In the genomic region with DNA sequence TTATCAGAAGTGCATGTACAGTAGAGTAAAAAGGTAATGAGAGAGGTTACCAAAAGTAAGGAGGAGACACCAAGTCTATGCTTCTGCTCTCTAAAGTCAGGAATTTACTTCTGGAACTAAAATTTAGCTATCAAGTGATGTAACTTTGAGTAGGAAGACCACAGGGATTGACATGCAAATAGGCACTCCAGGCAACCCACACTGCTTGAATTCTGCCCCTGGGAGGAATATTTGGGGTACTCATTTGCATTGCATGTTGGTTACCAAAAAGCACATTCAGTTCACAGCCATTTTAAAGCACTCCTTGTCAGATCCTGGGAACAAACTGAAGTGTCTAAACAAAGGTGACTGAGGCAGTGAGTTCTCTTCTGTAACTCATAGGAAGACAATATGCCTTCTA, we compare ENCODE assay signal across 1 cellular context.
TF ChIP-seq lines count a peak whose summit lies in the region.

No MANE protein-coding gene starts in this region.

TF ChIP-seq in SK-N-SH, 30 proteins besides CTCF, POLR2A, EP300 and RAD21 (continued from another document):
- TF ChIP-seq, protein P1, sequence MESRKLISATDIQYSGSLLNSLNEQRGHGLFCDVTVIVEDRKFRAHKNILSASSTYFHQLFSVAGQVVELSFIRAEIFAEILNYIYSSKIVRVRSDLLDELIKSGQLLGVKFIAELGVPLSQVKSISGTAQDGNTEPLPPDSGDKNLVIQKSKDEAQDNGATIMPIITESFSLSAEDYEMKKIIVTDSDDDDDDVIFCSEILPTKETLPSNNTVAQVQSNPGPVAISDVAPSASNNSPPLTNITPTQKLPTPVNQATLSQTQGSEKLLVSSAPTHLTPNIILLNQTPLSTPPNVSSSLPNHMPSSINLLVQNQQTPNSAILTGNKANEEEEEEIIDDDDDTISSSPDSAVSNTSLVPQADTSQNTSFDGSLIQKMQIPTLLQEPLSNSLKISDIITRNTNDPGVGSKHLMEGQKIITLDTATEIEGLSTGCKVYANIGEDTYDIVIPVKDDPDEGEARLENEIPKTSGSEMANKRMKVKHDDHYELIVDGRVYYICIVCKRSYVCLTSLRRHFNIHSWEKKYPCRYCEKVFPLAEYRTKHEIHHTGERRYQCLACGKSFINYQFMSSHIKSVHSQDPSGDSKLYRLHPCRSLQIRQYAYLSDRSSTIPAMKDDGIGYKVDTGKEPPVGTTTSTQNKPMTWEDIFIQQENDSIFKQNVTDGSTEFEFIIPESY (IDR thresholded peaks at IDR 0.05; ENCODE audit: borderline replicate concordance, low read depth): no peak
- TF ChIP-seq RXRA (IDR thresholded peaks at IDR 0.05; ENCODE audit: borderline replicate concordance, low read depth) (no peak), GABPA (IDR thresholded peaks at IDR 0.05; ENCODE audit: low read depth) (no peak), TCF12 (IDR thresholded peaks at IDR 0.05) (no peak), FOXM1 (IDR thresholded peaks at IDR 0.05; ENCODE audit: low read depth) (no peak), FOSL2 (IDR thresholded peaks at IDR 0.05; ENCODE audit: borderline replicate concordance, low read depth) (no peak), CHD2 (IDR thresholded peaks at IDR 0.05; ENCODE audit: low read length, partially characterized antibody) (no peak), SMC3 (IDR thresholded peaks at IDR 0.05; ENCODE audit: low read depth, low read length) (no peak), ELF1 (IDR thresholded peaks at IDR 0.05) (no peak), JUND (IDR thresholded peaks at IDR 0.05) (no peak), EZH2phosphoT487 (IDR thresholded peaks at IDR 0.05; ENCODE audit: borderline replicate concordance, low read depth) (no peak), TAF1 (IDR thresholded peaks at IDR 0.05; ENCODE audit: borderline replicate concordance, low read depth, low read length) (no peak)
- TF ChIP-seq, protein P2, sequence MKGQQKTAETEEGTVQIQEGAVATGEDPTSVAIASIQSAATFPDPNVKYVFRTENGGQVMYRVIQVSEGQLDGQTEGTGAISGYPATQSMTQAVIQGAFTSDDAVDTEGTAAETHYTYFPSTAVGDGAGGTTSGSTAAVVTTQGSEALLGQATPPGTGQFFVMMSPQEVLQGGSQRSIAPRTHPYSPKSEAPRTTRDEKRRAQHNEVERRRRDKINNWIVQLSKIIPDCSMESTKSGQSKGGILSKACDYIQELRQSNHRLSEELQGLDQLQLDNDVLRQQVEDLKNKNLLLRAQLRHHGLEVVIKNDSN (IDR thresholded peaks at IDR 0.05; ENCODE audit: borderline replicate concordance, low read depth): no peak
- TF ChIP-seq, protein P3, sequence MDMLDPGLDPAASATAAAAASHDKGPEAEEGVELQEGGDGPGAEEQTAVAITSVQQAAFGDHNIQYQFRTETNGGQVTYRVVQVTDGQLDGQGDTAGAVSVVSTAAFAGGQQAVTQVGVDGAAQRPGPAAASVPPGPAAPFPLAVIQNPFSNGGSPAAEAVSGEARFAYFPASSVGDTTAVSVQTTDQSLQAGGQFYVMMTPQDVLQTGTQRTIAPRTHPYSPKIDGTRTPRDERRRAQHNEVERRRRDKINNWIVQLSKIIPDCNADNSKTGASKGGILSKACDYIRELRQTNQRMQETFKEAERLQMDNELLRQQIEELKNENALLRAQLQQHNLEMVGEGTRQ (IDR thresholded peaks at IDR 0.05; ENCODE audit: borderline replicate concordance, low read depth, low read length): no peak
